Comparison of ENCODE assay signal across 2 cellular contexts in genomic region chr2:231017250-231017636, GRCh38.
TF ChIP-seq lines count a peak whose summit lies in the region.

No MANE protein-coding gene starts in this region.

TF ChIP-seq in Ishikawa, 13 proteins besides CTCF, POLR2A, EP300 and RAD21:
- peak; percentile 61 for TF ChIP-seq NFIC (IDR thresholded peaks at IDR 0.05)
- no peak for TF ChIP-seq TCF12 (IDR thresholded peaks at IDR 0.05; ENCODE audit: low read depth)
- no peak for TF ChIP-seq TAF1 (IDR thresholded peaks at IDR 0.05; ENCODE audit: low read depth)
- no peak for TF ChIP-seq CEBPB (IDR thresholded peaks at IDR 0.05)
TF ChIP-seq in Ishikawa: peak in this region for 1.

TF ChIP-seq in K562, 482 proteins besides CTCF, POLR2A, EP300 and RAD21:
- no peak for TF ChIP-seq PCBP1 (IDR thresholded peaks at IDR 0.05; ENCODE audit: low read depth, low read length, poor library complexity, severe bottlenecking)
- TF ChIP-seq NFIC (IDR thresholded peaks at IDR 0.05): peak; percentile 88
- no peak for TF ChIP-seq ZNF511 (CRISPR knock-in tag; IDR thresholded peaks at IDR 0.05)
- peak; percentile 60 for TF ChIP-seq NFIX (CRISPR knock-in tag; IDR thresholded peaks at IDR 0.05; ENCODE audit: low read depth)
- peak; percentile 3 for TF ChIP-seq NFYB (IDR thresholded peaks at IDR 0.05; ENCODE audit: extremely low read depth, insufficient read length)
- no peak for TF ChIP-seq MTA1 (IDR thresholded peaks at IDR 0.05; ENCODE audit: borderline replicate concordance)
TF ChIP-seq in K562: peak in this region for 3.
